1 cellular context compared by ENCODE assay signal in the genomic region with DNA sequence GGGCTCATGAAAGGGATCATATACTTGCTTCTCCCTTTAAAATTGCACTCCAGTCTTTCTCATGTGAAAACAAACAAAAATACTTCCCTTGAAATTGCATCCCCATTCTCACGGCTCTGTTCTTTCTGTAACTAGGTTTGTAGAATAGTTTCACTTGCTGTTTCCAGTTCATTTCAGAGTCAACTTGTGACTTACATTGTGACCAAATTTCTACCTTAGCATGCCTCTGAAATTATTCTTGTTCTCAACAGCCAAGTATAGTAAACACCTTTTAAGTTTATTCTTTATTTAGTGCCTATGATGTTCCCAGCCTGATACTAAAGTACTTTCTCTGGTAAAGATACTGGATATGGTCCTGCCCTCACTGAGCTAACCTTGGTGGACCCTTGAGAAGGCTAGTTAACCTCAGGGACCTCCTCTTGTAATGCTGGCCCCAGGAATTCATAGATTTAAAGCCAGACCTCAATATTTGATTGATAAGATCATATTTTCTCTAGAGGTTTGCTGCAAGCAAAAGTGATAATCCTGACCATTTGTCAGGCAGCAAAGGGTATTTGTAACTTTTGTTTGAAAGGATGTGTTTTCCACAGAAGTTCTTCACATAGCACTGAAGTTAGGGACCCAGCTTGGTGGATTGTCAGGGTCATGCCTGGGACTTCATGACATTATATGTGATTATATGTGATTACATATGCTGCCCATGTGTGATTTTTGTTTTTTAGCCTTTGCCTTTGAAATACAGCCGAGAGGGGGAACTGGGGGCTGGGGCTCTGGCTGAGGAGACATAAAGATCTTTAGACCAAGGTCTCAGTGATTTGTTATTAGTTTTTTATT.
TF ChIP-seq lines count a peak whose summit lies in the region.

No MANE protein-coding gene starts in this region.

TF ChIP-seq in GM12878, 131 proteins besides CTCF, POLR2A, EP300 and RAD21 (continued from another document and continues in another):
- TF ChIP-seq HDAC6 (IDR thresholded peaks at IDR 0.05; ENCODE audit: unreplicated experiment) (no peak), JUNB (IDR thresholded peaks at IDR 0.05) (peak; percentile 66; the same call in 1 of the 2 replicates), SP1 (IDR thresholded peaks at IDR 0.05; ENCODE audit: low read depth, low read length) (peak; percentile 51), HCFC1 (IDR thresholded peaks at IDR 0.05; ENCODE audit: low read length) (no peak), TCF12 (IDR thresholded peaks at IDR 0.05; ENCODE audit: low read depth, low read length) (peak; percentile 67; the same call in 1 of the 2 replicates), FOXM1 (IDR thresholded peaks at IDR 0.05; ENCODE audit: low read depth, low read length) (peak; percentile 44; the same call in 1 of the 2 replicates), PML (IDR thresholded peaks at IDR 0.05; ENCODE audit: low read length) (0 out of 2 replicates have a peak, but pooled peaks have one; percentile 67), ETV6 (conservative IDR thresholded peaks at IDR 0.05 in 1 of 2, IDR thresholded peaks at IDR 0.05 in 1 of 2; ENCODE audit: borderline replicate concordance in 1 of 2, low read depth in 1 of 2) (peak in 1 of 2 experiments; percentile 33; a peak in 1 of 4 replicates), CREB1 (IDR thresholded peaks at IDR 0.05; ENCODE audit: low read depth) (peak; percentile 57; the same call in 1 of the 2 replicates), KDM1A (IDR thresholded peaks at IDR 0.05; ENCODE audit: borderline replicate concordance) (no peak), CREM (IDR thresholded peaks at IDR 0.05; ENCODE audit: low read depth) (peak; percentile 6; the same call in 1 of the 2 replicates), MXI1 (IDR thresholded peaks at IDR 0.05; ENCODE audit: low read depth, low read length) (peak; percentile 54), BMI1 (IDR thresholded peaks at IDR 0.05; ENCODE audit: borderline replicate concordance) (no peak), ZNF24 (IDR thresholded peaks at IDR 0.05) (peak; percentile 13; the same call in 1 of the 2 replicates), ZNF207 (IDR thresholded peaks at IDR 0.05; ENCODE audit: borderline replicate concordance) (no peak), ESRRA (IDR thresholded peaks at IDR 0.05; ENCODE audit: low read length) (no peak), IKZF2 (IDR thresholded peaks at IDR 0.05) (peak; percentile 77 to 83; a peak in 3 of 4 replicates), IRF4 (IDR thresholded peaks at IDR 0.05; ENCODE audit: low read depth, low read length) (peak; percentile 70; the same call in 1 of the 2 replicates), SMC3 (IDR thresholded peaks at IDR 0.05; ENCODE audit: borderline replicate concordance, low read length) (no peak; the same call in 1 of the 2 replicates), HDGF (IDR thresholded peaks at IDR 0.05) (no peak), MTA2 (IDR thresholded peaks at IDR 0.05; ENCODE audit: low read depth) (peak; percentile 37; the same call in 1 of the 2 replicates), BCL11A (IDR thresholded peaks at IDR 0.05; ENCODE audit: low read depth, low read length) (0 out of 2 replicates have a peak, but pooled peaks have one; percentile 30), SMAD1 (IDR thresholded peaks at IDR 0.05; ENCODE audit: low read depth, partially characterized antibody) (peak; percentile 76), ZNF384 (IDR thresholded peaks at IDR 0.05; ENCODE audit: borderline replicate concordance, low read depth, low read length) (no peak), MTA3 (IDR thresholded peaks at IDR 0.05; ENCODE audit: borderline replicate concordance, low read length) (0 out of 2 replicates have a peak, but pooled peaks have one; percentile 43), MEF2B (IDR thresholded peaks at IDR 0.05; ENCODE audit: partially characterized antibody, poor library complexity, severe bottlenecking) (peak; percentile 82), POU2F2 (IDR thresholded peaks at IDR 0.05; ENCODE audit: borderline replicate concordance, low read depth, low read length) (no peak), MEF2A (IDR thresholded peaks at IDR 0.05; ENCODE audit: insufficient read depth, low read depth, low read length) (0 out of 2 replicates have a peak, but pooled peaks have one; percentile 55), GATAD2B (conservative IDR thresholded peaks at IDR 0.05; ENCODE audit: low read depth) (peak; percentile 70; the same call in 1 of the 2 replicates), RAD51 (IDR thresholded peaks at IDR 0.05) (peak; percentile 28; the same call in 1 of the 2 replicates), TAF1 (IDR thresholded peaks at IDR 0.05; ENCODE audit: borderline replicate concordance, low read depth, low read length) (no peak), ATF7 (IDR thresholded peaks at IDR 0.05; ENCODE audit: low read depth) (peak; percentile 56; the same call in 1 of the 2 replicates), RB1 (IDR thresholded peaks at IDR 0.05; ENCODE audit: borderline replicate concordance) (no peak), TBL1XR1 (IDR thresholded peaks at IDR 0.05; ENCODE audit: low read depth, low read length) (peak; percentile 59; the same call in 1 of the 2 replicates)
- TF ChIP-seq, protein P1, sequence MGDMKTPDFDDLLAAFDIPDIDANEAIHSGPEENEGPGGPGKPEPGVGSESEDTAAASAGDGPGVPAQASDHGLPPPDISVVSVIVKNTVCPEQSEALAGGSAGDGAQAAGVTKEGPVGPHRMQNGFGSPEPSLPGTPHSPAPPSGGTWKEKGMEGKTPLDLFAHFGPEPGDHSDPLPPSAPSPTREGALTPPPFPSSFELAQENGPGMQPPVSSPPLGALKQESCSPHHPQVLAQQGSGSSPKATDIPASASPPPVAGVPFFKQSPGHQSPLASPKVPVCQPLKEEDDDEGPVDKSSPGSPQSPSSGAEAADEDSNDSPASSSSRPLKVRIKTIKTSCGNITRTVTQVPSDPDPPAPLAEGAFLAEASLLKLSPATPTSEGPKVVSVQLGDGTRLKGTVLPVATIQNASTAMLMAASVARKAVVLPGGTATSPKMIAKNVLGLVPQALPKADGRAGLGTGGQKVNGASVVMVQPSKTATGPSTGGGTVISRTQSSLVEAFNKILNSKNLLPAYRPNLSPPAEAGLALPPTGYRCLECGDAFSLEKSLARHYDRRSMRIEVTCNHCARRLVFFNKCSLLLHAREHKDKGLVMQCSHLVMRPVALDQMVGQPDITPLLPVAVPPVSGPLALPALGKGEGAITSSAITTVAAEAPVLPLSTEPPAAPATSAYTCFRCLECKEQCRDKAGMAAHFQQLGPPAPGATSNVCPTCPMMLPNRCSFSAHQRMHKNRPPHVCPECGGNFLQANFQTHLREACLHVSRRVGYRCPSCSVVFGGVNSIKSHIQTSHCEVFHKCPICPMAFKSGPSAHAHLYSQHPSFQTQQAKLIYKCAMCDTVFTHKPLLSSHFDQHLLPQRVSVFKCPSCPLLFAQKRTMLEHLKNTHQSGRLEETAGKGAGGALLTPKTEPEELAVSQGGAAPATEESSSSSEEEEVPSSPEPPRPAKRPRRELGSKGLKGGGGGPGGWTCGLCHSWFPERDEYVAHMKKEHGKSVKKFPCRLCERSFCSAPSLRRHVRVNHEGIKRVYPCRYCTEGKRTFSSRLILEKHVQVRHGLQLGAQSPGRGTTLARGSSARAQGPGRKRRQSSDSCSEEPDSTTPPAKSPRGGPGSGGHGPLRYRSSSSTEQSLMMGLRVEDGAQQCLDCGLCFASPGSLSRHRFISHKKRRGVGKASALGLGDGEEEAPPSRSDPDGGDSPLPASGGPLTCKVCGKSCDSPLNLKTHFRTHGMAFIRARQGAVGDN (IDR thresholded peaks at IDR 0.05) = peak; percentile 75
- TF ChIP-seq, protein P2, sequence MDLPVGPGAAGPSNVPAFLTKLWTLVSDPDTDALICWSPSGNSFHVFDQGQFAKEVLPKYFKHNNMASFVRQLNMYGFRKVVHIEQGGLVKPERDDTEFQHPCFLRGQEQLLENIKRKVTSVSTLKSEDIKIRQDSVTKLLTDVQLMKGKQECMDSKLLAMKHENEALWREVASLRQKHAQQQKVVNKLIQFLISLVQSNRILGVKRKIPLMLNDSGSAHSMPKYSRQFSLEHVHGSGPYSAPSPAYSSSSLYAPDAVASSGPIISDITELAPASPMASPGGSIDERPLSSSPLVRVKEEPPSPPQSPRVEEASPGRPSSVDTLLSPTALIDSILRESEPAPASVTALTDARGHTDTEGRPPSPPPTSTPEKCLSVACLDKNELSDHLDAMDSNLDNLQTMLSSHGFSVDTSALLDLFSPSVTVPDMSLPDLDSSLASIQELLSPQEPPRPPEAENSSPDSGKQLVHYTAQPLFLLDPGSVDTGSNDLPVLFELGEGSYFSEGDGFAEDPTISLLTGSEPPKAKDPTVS (IDR thresholded peaks at IDR 0.05; ENCODE audit: low read depth, low read length) = no peak
- TF ChIP-seq, protein P3, sequence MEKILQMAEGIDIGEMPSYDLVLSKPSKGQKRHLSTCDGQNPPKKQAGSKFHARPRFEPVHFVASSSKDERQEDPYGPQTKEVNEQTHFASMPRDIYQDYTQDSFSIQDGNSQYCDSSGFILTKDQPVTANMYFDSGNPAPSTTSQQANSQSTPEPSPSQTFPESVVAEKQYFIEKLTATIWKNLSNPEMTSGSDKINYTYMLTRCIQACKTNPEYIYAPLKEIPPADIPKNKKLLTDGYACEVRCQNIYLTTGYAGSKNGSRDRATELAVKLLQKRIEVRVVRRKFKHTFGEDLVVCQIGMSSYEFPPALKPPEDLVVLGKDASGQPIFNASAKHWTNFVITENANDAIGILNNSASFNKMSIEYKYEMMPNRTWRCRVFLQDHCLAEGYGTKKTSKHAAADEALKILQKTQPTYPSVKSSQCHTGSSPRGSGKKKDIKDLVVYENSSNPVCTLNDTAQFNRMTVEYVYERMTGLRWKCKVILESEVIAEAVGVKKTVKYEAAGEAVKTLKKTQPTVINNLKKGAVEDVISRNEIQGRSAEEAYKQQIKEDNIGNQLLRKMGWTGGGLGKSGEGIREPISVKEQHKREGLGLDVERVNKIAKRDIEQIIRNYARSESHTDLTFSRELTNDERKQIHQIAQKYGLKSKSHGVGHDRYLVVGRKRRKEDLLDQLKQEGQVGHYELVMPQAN (conservative IDR thresholded peaks at IDR 0.05) = no peak
- TF ChIP-seq, protein P4, sequence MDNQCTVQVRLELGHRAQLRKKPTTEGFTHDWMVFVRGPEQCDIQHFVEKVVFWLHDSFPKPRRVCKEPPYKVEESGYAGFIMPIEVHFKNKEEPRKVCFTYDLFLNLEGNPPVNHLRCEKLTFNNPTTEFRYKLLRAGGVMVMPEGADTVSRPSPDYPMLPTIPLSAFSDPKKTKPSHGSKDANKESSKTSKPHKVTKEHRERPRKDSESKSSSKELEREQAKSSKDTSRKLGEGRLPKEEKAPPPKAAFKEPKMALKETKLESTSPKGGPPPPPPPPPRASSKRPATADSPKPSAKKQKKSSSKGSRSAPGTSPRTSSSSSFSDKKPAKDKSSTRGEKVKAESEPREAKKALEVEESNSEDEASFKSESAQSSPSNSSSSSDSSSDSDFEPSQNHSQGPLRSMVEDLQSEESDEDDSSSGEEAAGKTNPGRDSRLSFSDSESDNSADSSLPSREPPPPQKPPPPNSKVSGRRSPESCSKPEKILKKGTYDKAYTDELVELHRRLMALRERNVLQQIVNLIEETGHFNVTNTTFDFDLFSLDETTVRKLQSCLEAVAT (IDR thresholded peaks at IDR 0.05) = peak; percentile 37; the same call in 1 of the 2 replicates
- TF ChIP-seq, protein P5, sequence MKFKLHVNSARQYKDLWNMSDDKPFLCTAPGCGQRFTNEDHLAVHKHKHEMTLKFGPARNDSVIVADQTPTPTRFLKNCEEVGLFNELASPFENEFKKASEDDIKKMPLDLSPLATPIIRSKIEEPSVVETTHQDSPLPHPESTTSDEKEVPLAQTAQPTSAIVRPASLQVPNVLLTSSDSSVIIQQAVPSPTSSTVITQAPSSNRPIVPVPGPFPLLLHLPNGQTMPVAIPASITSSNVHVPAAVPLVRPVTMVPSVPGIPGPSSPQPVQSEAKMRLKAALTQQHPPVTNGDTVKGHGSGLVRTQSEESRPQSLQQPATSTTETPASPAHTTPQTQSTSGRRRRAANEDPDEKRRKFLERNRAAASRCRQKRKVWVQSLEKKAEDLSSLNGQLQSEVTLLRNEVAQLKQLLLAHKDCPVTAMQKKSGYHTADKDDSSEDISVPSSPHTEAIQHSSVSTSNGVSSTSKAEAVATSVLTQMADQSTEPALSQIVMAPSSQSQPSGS (IDR thresholded peaks at IDR 0.05; ENCODE audit: low read length) = peak; percentile 96
- TF ChIP-seq, protein P6, sequence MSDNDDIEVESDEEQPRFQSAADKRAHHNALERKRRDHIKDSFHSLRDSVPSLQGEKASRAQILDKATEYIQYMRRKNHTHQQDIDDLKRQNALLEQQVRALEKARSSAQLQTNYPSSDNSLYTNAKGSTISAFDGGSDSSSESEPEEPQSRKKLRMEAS (IDR thresholded peaks at IDR 0.05; ENCODE audit: low read depth, low read length) = no peak
- TF ChIP-seq, protein P7, sequence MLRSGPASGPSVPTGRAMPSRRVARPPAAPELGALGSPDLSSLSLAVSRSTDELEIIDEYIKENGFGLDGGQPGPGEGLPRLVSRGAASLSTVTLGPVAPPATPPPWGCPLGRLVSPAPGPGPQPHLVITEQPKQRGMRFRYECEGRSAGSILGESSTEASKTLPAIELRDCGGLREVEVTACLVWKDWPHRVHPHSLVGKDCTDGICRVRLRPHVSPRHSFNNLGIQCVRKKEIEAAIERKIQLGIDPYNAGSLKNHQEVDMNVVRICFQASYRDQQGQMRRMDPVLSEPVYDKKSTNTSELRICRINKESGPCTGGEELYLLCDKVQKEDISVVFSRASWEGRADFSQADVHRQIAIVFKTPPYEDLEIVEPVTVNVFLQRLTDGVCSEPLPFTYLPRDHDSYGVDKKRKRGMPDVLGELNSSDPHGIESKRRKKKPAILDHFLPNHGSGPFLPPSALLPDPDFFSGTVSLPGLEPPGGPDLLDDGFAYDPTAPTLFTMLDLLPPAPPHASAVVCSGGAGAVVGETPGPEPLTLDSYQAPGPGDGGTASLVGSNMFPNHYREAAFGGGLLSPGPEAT (IDR thresholded peaks at IDR 0.05; ENCODE audit: low read depth) = peak; percentile 73
- TF ChIP-seq, protein P8, sequence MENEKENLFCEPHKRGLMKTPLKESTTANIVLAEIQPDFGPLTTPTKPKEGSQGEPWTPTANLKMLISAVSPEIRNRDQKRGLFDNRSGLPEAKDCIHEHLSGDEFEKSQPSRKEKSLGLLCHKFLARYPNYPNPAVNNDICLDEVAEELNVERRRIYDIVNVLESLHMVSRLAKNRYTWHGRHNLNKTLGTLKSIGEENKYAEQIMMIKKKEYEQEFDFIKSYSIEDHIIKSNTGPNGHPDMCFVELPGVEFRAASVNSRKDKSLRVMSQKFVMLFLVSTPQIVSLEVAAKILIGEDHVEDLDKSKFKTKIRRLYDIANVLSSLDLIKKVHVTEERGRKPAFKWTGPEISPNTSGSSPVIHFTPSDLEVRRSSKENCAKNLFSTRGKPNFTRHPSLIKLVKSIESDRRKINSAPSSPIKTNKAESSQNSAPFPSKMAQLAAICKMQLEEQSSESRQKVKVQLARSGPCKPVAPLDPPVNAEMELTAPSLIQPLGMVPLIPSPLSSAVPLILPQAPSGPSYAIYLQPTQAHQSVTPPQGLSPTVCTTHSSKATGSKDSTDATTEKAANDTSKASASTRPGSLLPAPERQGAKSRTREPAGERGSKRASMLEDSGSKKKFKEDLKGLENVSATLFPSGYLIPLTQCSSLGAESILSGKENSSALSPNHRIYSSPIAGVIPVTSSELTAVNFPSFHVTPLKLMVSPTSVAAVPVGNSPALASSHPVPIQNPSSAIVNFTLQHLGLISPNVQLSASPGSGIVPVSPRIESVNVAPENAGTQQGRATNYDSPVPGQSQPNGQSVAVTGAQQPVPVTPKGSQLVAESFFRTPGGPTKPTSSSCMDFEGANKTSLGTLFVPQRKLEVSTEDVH (IDR thresholded peaks at IDR 0.05; ENCODE audit: low read depth, partially characterized antibody) = no peak
